ENCODE assay signal across 34 cellular contexts in genomic region chr5:133278318-133278717, GRCh38.
"Had no signal": no experiment of that assay in that cellular context is flagged by ENCODE, and none has a peak within 500 bp of the region (broad histone marks: within the 10 kb centered on the region; RNA-seq: fewer than 3 reads in every experiment).

No MANE protein-coding gene starts in this region.

- H3K9me3 Mint-ChIP-seq: activated B cell treated with CpG ODN at 0.5 μM for 24 hours; activated CD8-positive, alpha-beta T cell treated with anti-CD3 and anti-CD28 coated beads for 36 hours; activated T-cell treated with anti-CD3 and anti-CD28 coated beads, Interleukin-2, amount 50 U/mL, for 4 hours; activated T-helper 17 cell treated with anti-CD3 and anti-CD28 coated beads, Interleukin-2, amount 50 U/mL, for 72 hours; T-helper 2 cell treated with Interferon-gamma antibody and Interleukin-4, amounts not matched to agents 5 μg/mL and 100 μg/mL, for 36 hours had no signal

- H3K4me1 Mint-ChIP-seq: activated B cell treated with CpG ODN at 0.5 μM for 24 hours; activated T-helper 17 cell treated with anti-CD3 and anti-CD28 coated beads, Interleukin-2, amount 50 U/mL, for 72 hours had no signal

- ATAC-seq: activated CD4-positive, CD25-positive, alpha-beta regulatory T cell treated with anti-CD3 and anti-CD28 coated beads, Interleukin-2, amount 50 U/mL, for 24 hours; activated CD8-positive, alpha-beta T cell treated with anti-CD3 and anti-CD28 coated beads for 36 hours; activated T-cell treated with anti-CD3 and anti-CD28 coated beads, Interleukin-2, amount 50 U/mL, for 4 hours; activated T-helper 17 cell treated with anti-CD3 and anti-CD28 coated beads, Interleukin-2, amount 50 U/mL, for 72 hours; foreskin keratinocyte; gastrocnemius medialis; T-helper 17 cell had no signal

- DNase-seq: activated B cell treated with CpG ODN at 0.5 μM for 24 hours; activated CD4-positive, alpha-beta T cell treated with anti-CD3 and anti-CD28 coated beads for 48 hours; activated CD4-positive, alpha-beta T cell treated with anti-CD3 and anti-CD28 coated beads, Interleukin-2, amount 50 U/mL, for 1 hour; activated CD4-positive, alpha-beta T cell treated with anti-CD3 and anti-CD28 coated beads, Interleukin-2, amount 50 U/mL, for 48 hours; activated CD8-positive, alpha-beta memory T cell treated with anti-CD3 and anti-CD28 coated beads for 24 hours; activated CD8-positive, alpha-beta T cell treated with anti-CD3 and anti-CD28 coated beads for 36 hours; activated effector memory CD4-positive, alpha-beta T cell treated with Interleukin-2 at 50 U/mL for 16 hours; activated gamma-delta T cell treated with Interleukin-2 at 50 U/mL for 16 hours; activated naive CD4-positive, alpha-beta T cell treated with anti-CD3 and anti-CD28 coated beads, Interleukin-2, amount 50 U/mL, for 16 hours; activated naive CD4-positive, alpha-beta T cell treated with Interleukin-2 at 50 U/mL for 16 hours; activated T-cell treated with anti-CD3 and anti-CD28 coated beads, Interleukin-2, amount 50 U/mL, for 4 hours; amniotic stem cell; anterior cingulate cortex; brain microvascular endothelial cell; caudate nucleus; cortex of kidney; dermis blood vessel endothelial cell; effector CD4-positive, alpha-beta T cell; foreskin keratinocyte; glutamatergic neuron; T-helper 1 cell; T-helper 17 cell; T1000; WERI-Rb-1 had no signal

- H3K36me3 ChIP-seq: brain microvascular endothelial cell, esophagus muscularis mucosa, gastrocnemius medialis, WERI-Rb-1 had no signal

- H3K9me3 ChIP-seq: esophagus muscularis mucosa, gastrocnemius medialis had no signal

- H3K4me3 Mint-ChIP-seq: activated B cell treated with CpG ODN at 0.5 μM for 24 hours; activated CD8-positive, alpha-beta T cell treated with anti-CD3 and anti-CD28 coated beads for 36 hours; activated naive CD8-positive, alpha-beta T cell; activated T-cell treated with anti-CD3 and anti-CD28 coated beads, Interleukin-2, amount 50 U/mL, for 4 hours; activated T-helper 17 cell treated with anti-CD3 and anti-CD28 coated beads, Interleukin-2, amount 50 U/mL, for 72 hours; T-helper 17 cell; T-helper 2 cell treated with Interferon-gamma antibody and Interleukin-4, amounts not matched to agents 5 μg/mL and 100 μg/mL, for 36 hours had no signal

- H3K27me3 ChIP-seq: brain microvascular endothelial cell, esophagus muscularis mucosa, foreskin keratinocyte, gastrocnemius medialis had no signal

- H3K4me3 ChIP-seq: esophagus muscularis mucosa, gastrocnemius medialis had no signal

- H3K36me3 Mint-ChIP-seq: activated naive CD8-positive, alpha-beta T cell had no signal

- FAIRE-seq: astrocyte, colon, endometrium, endothelial cell of umbilical vein had no signal

- H3K27ac Mint-ChIP-seq: activated B cell treated with CpG ODN at 0.5 μM for 24 hours; activated CD8-positive, alpha-beta T cell treated with anti-CD3 and anti-CD28 coated beads for 36 hours; activated naive CD8-positive, alpha-beta T cell; activated T-helper 17 cell treated with anti-CD3 and anti-CD28 coated beads, Interleukin-2, amount 50 U/mL, for 72 hours; T-helper 17 cell; T-helper 2 cell treated with Interferon-gamma antibody and Interleukin-4, amounts not matched to agents 5 μg/mL and 100 μg/mL, for 36 hours had no signal

- H3K27ac ChIP-seq: brain microvascular endothelial cell, esophagus muscularis mucosa, foreskin keratinocyte, WERI-Rb-1 had no signal

- H3K27me3 Mint-ChIP-seq: activated B cell treated with CpG ODN at 0.5 μM for 24 hours; activated CD8-positive, alpha-beta T cell treated with anti-CD3 and anti-CD28 coated beads for 36 hours; activated naive CD8-positive, alpha-beta T cell; activated T-helper 17 cell treated with anti-CD3 and anti-CD28 coated beads, Interleukin-2, amount 50 U/mL, for 72 hours; T-helper 17 cell had no signal

- H3K4me1 ChIP-seq: esophagus muscularis mucosa, foreskin keratinocyte had no signal
